18 cellular contexts compared by ENCODE assay signal in genomic region chr17:38578641-38579480, GRCh38. TPM values are rescaled to one million over a fixed set of nuclear protein-coding genes. Genes with fewer than 3 reads are reported as not detected.
DNase-seq lines count a peak whose midpoint lies in the region; ATAC-seq, FAIRE-seq and TF ChIP-seq lines count a peak whose summit lies in the region.
"Had no signal": no experiment of that assay in that cellular context is flagged by ENCODE, and none has a peak within 500 bp of the region (broad histone marks: within the 10 kb centered on the region; RNA-seq: fewer than 3 reads in every experiment).

No MANE protein-coding gene starts in this region.

- POLR2A ChIA-PET in SK-N-SH (lab: Yijun Ruan, JAX) = no interaction called here
- POLR2A ChIA-PET in RWPE1 (lab: Yijun Ruan, JAX; ENCODE audit: low non-redundant PET) = no interaction called here

- CTCF ChIA-PET in SK-N-SH (lab: Yijun Ruan, JAX) (interaction anchor here (0.9 to 16.4 kb wide), 10 partner anchors 13 to 89 kb away, joined by 3 to 232 read pairs (median 9); partner anchors contain the start of gene SRCIN1), RWPE1 (lab: Yijun Ruan, JAX) (interaction anchor here (0.7 to 1.1 kb wide), 2 partner anchors 69 to 89 kb away, joined by 3 read pairs; no protein-coding TSS in a partner anchor)

- H3K27ac ChIP-seq in SK-N-SH (ENCODE audit: low read depth in 2 of 2, low read length in 1 of 2) = no peak overlapping the region
- peak overlapping the region; percentile 69 for H3K27ac ChIP-seq in angular gyrus (ENCODE audit: low read depth, low read length)
- no peak overlapping the region for H3K27ac ChIP-seq in left ventricle myocardium inferior (replicated peaks)
- no peak overlapping the region for H3K27ac ChIP-seq in stomach
- H3K27ac ChIP-seq in RWPE1 = no peak overlapping the region
- H3K27ac ChIP-seq: parathyroid adenoma, spleen had no signal

- H3K9me2 ChIP-seq in SK-N-SH = no peaks in the 10 kb centered on the region

- FAIRE-seq in GM12892 (lab: Jason Lieb, UNC) = no peak
- FAIRE-seq: astrocyte had no signal

- H2AFZ ChIP-seq in SK-N-SH (ENCODE audit: low read depth) = no peak overlapping the region

- H3K27me3 ChIP-seq in SK-N-SH (ENCODE audit: insufficient read depth) (peaks cover 18% of the 10 kb centered on the region), left ventricle myocardium inferior (ENCODE audit: low read depth) (peaks cover 96% of the 10 kb centered on the region), stomach (peaks cover 10 to 98% (median 54%) of the 10 kb centered on the region in 3 donors)

- 85% methylated on average over 16 of the region's 45 CpGs for WGBS in SK-N-SH (ENCODE audit: low lambda C conversion rate)
- 8 to 21% (median 12%) methylated on average over 20 to 45 of the region's 45 CpGs for WGBS in stomach, 5 donors

- H3K9ac ChIP-seq in SK-N-SH = no peak overlapping the region
- H3K9ac ChIP-seq: parathyroid adenoma had no signal

- H3K36me3 ChIP-seq in SK-N-SH (replicated peaks in 1 of 2; ENCODE audit: control insufficient read depth in 1 of 2, insufficient read depth in 2 of 2, low read length in 1 of 2) = no peaks in the 10 kb centered on the region
- H3K36me3 ChIP-seq in left ventricle myocardium inferior = no peaks in the 10 kb centered on the region
- no peaks in the 10 kb centered on the region for H3K36me3 ChIP-seq in stomach
- H3K36me3 ChIP-seq: spleen had no signal

- DNase-seq in SK-N-SH (peak; percentile 58), left ventricle myocardium inferior (no peak), stomach (no peak), RWPE1 (ENCODE audit: low spot score) (no peak), GM12892 (ENCODE audit: insufficient read length) (no peak), NCI-H187 treated with DMSO at 0.1 percent for 48 hours (lab: John Stamatoyannopoulos, UW) (no peak)
- DNase-seq: activated effector memory CD4-positive, alpha-beta T cell treated with anti-CD3 and anti-CD28 coated beads, Interleukin-2, amount 50 U/mL, for 16 hours; dermis blood vessel endothelial cell; Karpas-422; NCI-H146; NCI-H2227 treated with DMSO at 0.1 percent for 48 hours; NK-92 treated with Interleukin-12 subunit alpha and Interleukin-12 subunit beta, amount 100 ng/mL, for 24 hours; spleen had no signal

- H3K9me3 ChIP-seq in SK-N-SH = no peaks in the 10 kb centered on the region
- no peaks in the 10 kb centered on the region for H3K9me3 ChIP-seq in left ventricle myocardium inferior (replicated peaks)
- H3K9me3 ChIP-seq in stomach = no peaks in the 10 kb centered on the region
- H3K9me3 ChIP-seq: spleen had no signal

- H3K79me2 ChIP-seq in SK-N-SH (ENCODE audit: insufficient read depth) = no peaks in the 10 kb centered on the region
- H3K79me2 ChIP-seq: parathyroid adenoma had no signal

- H3F3A ChIP-seq in SK-N-SH (replicated peaks; ENCODE audit: insufficient read depth) = no peaks in the 10 kb centered on the region

- TF ChIP-seq EP300 in SK-N-SH (IDR thresholded peaks at IDR 0.05; ENCODE audit: borderline replicate concordance in 1 of 2, low read depth in 1 of 2, low read length in 1 of 2) (no peak), stomach (IDR thresholded peaks at IDR 0.05) (no peak)

- intact Hi-C loops in left ventricle myocardium inferior (cut with micrococcal nuclease) = no loop called here
- intact Hi-C loops in stomach (cut with DNase I; ENCODE audit: low total_unique reads) = no loop called here

- peaks cover 6 to 35% of the 10 kb centered on the region in 2 experiments; a peak in 2 of 4 replicates for H3K4me1 ChIP-seq in SK-N-SH (ENCODE audit: control insufficient read depth in 1 of 2, insufficient read depth in 2 of 2, low read depth in 1 of 2, low read length in 1 of 2)
- H3K4me1 ChIP-seq in left ventricle myocardium inferior = peaks cover 16% of the 10 kb centered on the region
- peaks cover 6 to 22% (median 11%) of the 10 kb centered on the region in 4 donors for H3K4me1 ChIP-seq in stomach
- H3K4me1 ChIP-seq: parathyroid adenoma had no signal

- TF ChIP-seq RAD21 in SK-N-SH (IDR thresholded peaks at IDR 0.05; ENCODE audit: low read length) = no peak

- TF ChIP-seq POLR2A in stomach (IDR thresholded peaks at IDR 0.05) (no peak), GM12892 (IDR thresholded peaks at IDR 0.05; ENCODE audit: low read depth, low read length) (no peak)

- TF ChIP-seq CTCF in SK-N-SH (IDR thresholded peaks at IDR 0.05) (no peak), left ventricle myocardium inferior (IDR thresholded peaks at IDR 0.05; ENCODE audit: borderline replicate concordance) (no peak), stomach (IDR thresholded peaks at IDR 0.05) (no peak), RWPE1 (conservative IDR thresholded peaks at IDR 0.05; ENCODE audit: low read depth) (no peak)

- H3K4me3 ChIP-seq in SK-N-SH (ENCODE audit: low read depth in 2 of 2, low read length in 1 of 2) (no peak overlapping the region), left ventricle myocardium inferior (peak overlapping the region; percentile 47), stomach (peak overlapping the region in 3 of 4 donors; percentile 13 to 31 (median 16))

- ATAC-seq in SK-N-SH treated with all-trans-retinoic acid at 6 μM for 48 hours = no peak

- H3K4me2 ChIP-seq in SK-N-SH = no peak overlapping the region

- no peaks in the 10 kb centered on the region for H4K20me1 ChIP-seq in SK-N-SH (ENCODE audit: insufficient read depth)

TF ChIP-seq in SK-N-SH, 30 proteins besides CTCF, POLR2A, EP300 and RAD21 (continues in another document):
- no peak for TF ChIP-seq MAX (IDR thresholded peaks at IDR 0.05; ENCODE audit: low read depth)
- no peak for TF ChIP-seq GATA2 (CRISPR knock-in tag; IDR thresholded peaks at IDR 0.05)
- TF ChIP-seq IRF3 (IDR thresholded peaks at IDR 0.05; ENCODE audit: low read depth, low read length) = no peak
- no peak for TF ChIP-seq RXRA (IDR thresholded peaks at IDR 0.05; ENCODE audit: borderline replicate concordance, low read depth)

TF ChIP-seq in SK-N-SH treated with all-trans-retinoic acid at 6 μM for 48 hours, 23 proteins besides CTCF, POLR2A, EP300 and RAD21 (continues in another document):
- TF ChIP-seq CSRNP3 (CRISPR knock-in tag; IDR thresholded peaks at IDR 0.05) (no peak), ZNF565 (CRISPR knock-in tag; conservative IDR thresholded peaks at IDR 0.05; ENCODE audit: low read depth) (no peak), BACH2 (CRISPR knock-in tag; IDR thresholded peaks at IDR 0.05; ENCODE audit: borderline replicate concordance) (no peak), ZNF70 (CRISPR knock-in tag; IDR thresholded peaks at IDR 0.05) (no peak), CSDC2 (CRISPR knock-in tag; IDR thresholded peaks at IDR 0.05) (no peak), TOX (CRISPR knock-in tag; IDR thresholded peaks at IDR 0.05; ENCODE audit: borderline replicate concordance) (no peak), GLIS3 (CRISPR knock-in tag; IDR thresholded peaks at IDR 0.05) (no peak), TSHZ2 (CRISPR knock-in tag; IDR thresholded peaks at IDR 0.05) (no peak)

RNA-seq across cellular contexts. Expression of gene SRCIN1, which starts 26.9 kb away (rescaled TPM):
- polyA plus RNA-seq in SK-N-SH (2012; rRNA removed) = 0.45 and 1.0 TPM in 2 replicates
- 0.28 and 0.42 TPM in 2 replicates for polyA plus RNA-seq in SK-N-SH (2012; cell fraction: cytosol; rRNA removed)
- polyA plus RNA-seq in SK-N-SH (2012; cell fraction: nucleus; rRNA removed) = 4.6 and 5.6 TPM in 2 replicates
- 2.0 TPM for total RNA-seq in left ventricle myocardium inferior
- 10 to 100 TPM in 2 of 5 donors, 1 to 10 TPM in 1, under 1 TPM in 2; 0.29 to 21.9 (median 1.1) TPM for total RNA-seq in stomach
- 1 to 10 TPM; 1.8 to 2.1 (median 1.9) TPM for polyA plus RNA-seq in stomach
- polyA plus RNA-seq in GM12892 (2012; ENCODE audit: missing spikeins) = 0.13 TPM
- polyA plus RNA-seq: CD4-positive, alpha-beta memory T cell had no signal

Comparison
In these comparisons a context has a peak if more than half of its experiments do, and no peak if none do; other contexts are left out.
1. H3K4me3 ChIP-seq: peak in left ventricle myocardium inferior (single experiment) and stomach (3 of 4); none in SK-N-SH (0 of 2).